In genomic region chr14:102222751-102223150, GRCh38 we compare ENCODE assay signal across 27 cellular contexts.
"Had no signal": no experiment of that assay in that cellular context is flagged by ENCODE, and none has a peak within 500 bp of the region (broad histone marks: within the 10 kb centered on the region; RNA-seq: fewer than 3 reads in every experiment).

No MANE protein-coding gene starts in this region.

- H3K9me3 ChIP-seq: esophagus squamous epithelium had no signal

- H3K4me1 Mint-ChIP-seq: activated naive CD8-positive, alpha-beta T cell treated with anti-CD3 and anti-CD28 coated beads, Interleukin-2, amount 10 ng/mL, durations not matched to agents 7 days and 5 days had no signal

- H3K27ac Mint-ChIP-seq: activated B cell treated with CpG ODN at 0.5 μM for 24 hours; activated CD8-positive, alpha-beta T cell treated with anti-CD3 and anti-CD28 coated beads for 36 hours; activated naive CD4-positive, alpha-beta T cell treated with anti-CD3 and anti-CD28 coated beads, Interleukin-2, amount 10 ng/mL, durations not matched to agents 7 days and 5 days; activated naive CD8-positive, alpha-beta T cell treated with anti-CD3 and anti-CD28 coated beads, Interleukin-2, amount 10 ng/mL, durations not matched to agents 7 days and 5 days; activated T-cell treated with anti-CD3 and anti-CD28 coated beads, Interleukin-2, amount 50 U/mL, for 72 hours; T-cell; T-helper 1 cell treated with Interleukin-12 subunit alpha and Interleukin-12 subunit beta and Interleukin-4 antibody, amounts not matched to agents 30 μg/mL and 1 μg/mL, for 36 hours had no signal

- H3K27me3 Mint-ChIP-seq: activated B cell treated with CpG ODN at 0.5 μM for 24 hours; activated CD8-positive, alpha-beta T cell treated with anti-CD3 and anti-CD28 coated beads for 36 hours; activated naive CD4-positive, alpha-beta T cell treated with anti-CD3 and anti-CD28 coated beads, Interleukin-2, amount 10 ng/mL, durations not matched to agents 7 days and 5 days; activated naive CD8-positive, alpha-beta T cell treated with anti-CD3 and anti-CD28 coated beads, Interleukin-2, amount 10 ng/mL, durations not matched to agents 7 days and 5 days; central memory CD8-positive, alpha-beta T cell; effector memory CD8-positive, alpha-beta T cell; T-cell had no signal

- DNase-seq: activated B cell treated with CpG ODN at 0.5 μM for 24 hours; activated CD4-positive, alpha-beta T cell treated with anti-CD3 and anti-CD28 coated beads for 48 hours; activated CD4-positive, alpha-beta T cell treated with anti-CD3 and anti-CD28 coated beads, Interleukin-2, amount 50 U/mL, for 1 hour; activated CD4-positive, alpha-beta T cell treated with anti-CD3 and anti-CD28 coated beads, Interleukin-2, amount 50 U/mL, for 48 hours; activated CD8-positive, alpha-beta memory T cell treated with anti-CD3 and anti-CD28 coated beads for 24 hours; activated CD8-positive, alpha-beta T cell treated with anti-CD3 and anti-CD28 coated beads for 36 hours; activated gamma-delta T cell; activated naive CD4-positive, alpha-beta T cell; activated naive CD4-positive, alpha-beta T cell treated with anti-CD3 and anti-CD28 coated beads, Interleukin-2, amount 10 ng/mL, durations not matched to agents 7 days and 5 days; activated naive CD8-positive, alpha-beta T cell treated with anti-CD3 and anti-CD28 coated beads, Interleukin-2, amount 10 ng/mL, durations not matched to agents 7 days and 5 days; activated T-cell treated with anti-CD3 and anti-CD28 coated beads, Interleukin-2, amount 50 U/mL, for 72 hours; brain microvascular endothelial cell; cortex of kidney; dermis blood vessel endothelial cell; effector CD4-positive, alpha-beta T cell; effector memory CD8-positive, alpha-beta T cell; esophagus squamous epithelium; foreskin melanocyte; head of caudate nucleus; SW 1271; T-cell; T1000; WERI-Rb-1 had no signal

- H3K4me3 Mint-ChIP-seq: activated B cell treated with CpG ODN at 0.5 μM for 24 hours; activated CD8-positive, alpha-beta T cell treated with anti-CD3 and anti-CD28 coated beads for 36 hours; activated naive CD4-positive, alpha-beta T cell treated with anti-CD3 and anti-CD28 coated beads, Interleukin-2, amount 10 ng/mL, durations not matched to agents 7 days and 5 days; activated naive CD8-positive, alpha-beta T cell treated with anti-CD3 and anti-CD28 coated beads, Interleukin-2, amount 10 ng/mL, durations not matched to agents 7 days and 5 days; activated T-cell treated with anti-CD3 and anti-CD28 coated beads, Interleukin-2, amount 50 U/mL, for 72 hours; central memory CD8-positive, alpha-beta T cell; effector memory CD8-positive, alpha-beta T cell; T-cell; T-helper 1 cell treated with Interleukin-12 subunit alpha and Interleukin-12 subunit beta and Interleukin-4 antibody, amounts not matched to agents 30 μg/mL and 1 μg/mL, for 36 hours had no signal

- H3K36me3 Mint-ChIP-seq: activated naive CD4-positive, alpha-beta T cell treated with anti-CD3 and anti-CD28 coated beads, Interleukin-2, amount 50 U/mL, for 72 hours; activated naive CD8-positive, alpha-beta T cell treated with anti-CD3 and anti-CD28 coated beads, Interleukin-2, amount 10 ng/mL, durations not matched to agents 7 days and 5 days had no signal

- H3K4me3 ChIP-seq: esophagus squamous epithelium had no signal

- H3K27me3 ChIP-seq: brain microvascular endothelial cell, esophagus squamous epithelium had no signal

- H3K27ac ChIP-seq: brain microvascular endothelial cell, epithelial cell of prostate, esophagus squamous epithelium, WERI-Rb-1 had no signal

- H3K9me3 Mint-ChIP-seq: activated B cell treated with CpG ODN at 0.5 μM for 24 hours; activated CD8-positive, alpha-beta T cell treated with anti-CD3 and anti-CD28 coated beads for 36 hours; activated naive CD4-positive, alpha-beta T cell treated with anti-CD3 and anti-CD28 coated beads, Interleukin-2, amount 10 ng/mL, durations not matched to agents 7 days and 5 days; activated naive CD4-positive, alpha-beta T cell treated with anti-CD3 and anti-CD28 coated beads, Interleukin-2, amount 50 U/mL, for 72 hours; activated naive CD8-positive, alpha-beta T cell treated with anti-CD3 and anti-CD28 coated beads, Interleukin-2, amount 10 ng/mL, durations not matched to agents 7 days and 5 days; activated T-cell treated with anti-CD3 and anti-CD28 coated beads, Interleukin-2, amount 50 U/mL, for 72 hours; central memory CD8-positive, alpha-beta T cell; effector memory CD8-positive, alpha-beta T cell; T-cell; T-helper 1 cell treated with Interleukin-12 subunit alpha and Interleukin-12 subunit beta and Interleukin-4 antibody, amounts not matched to agents 30 μg/mL and 1 μg/mL, for 36 hours had no signal
